ENCODE assay signal across 1 cellular context in the genomic region with DNA sequence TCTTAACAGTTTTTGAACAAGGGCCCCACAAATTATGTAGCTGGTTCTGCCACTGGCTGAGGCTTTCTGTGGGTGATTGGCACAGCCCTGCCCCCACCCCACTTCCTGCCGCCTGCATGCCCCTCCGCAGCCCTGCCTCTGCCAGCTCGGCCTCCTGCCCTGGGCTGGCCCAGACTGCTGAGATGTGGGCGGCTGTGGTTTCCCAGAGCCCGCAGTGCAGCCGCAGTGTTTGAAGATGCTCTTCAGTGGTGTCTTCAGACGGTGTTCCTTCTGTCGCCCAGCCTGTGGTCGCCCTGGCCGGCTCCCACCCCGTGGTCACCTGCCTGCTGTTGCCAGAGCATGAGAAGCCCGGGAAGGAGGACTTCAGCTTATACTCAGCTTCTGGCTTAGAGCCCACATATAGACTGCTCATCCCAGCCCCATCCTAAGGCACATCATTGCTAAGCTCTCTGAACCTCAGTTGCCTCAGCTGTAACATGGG.
TF ChIP-seq lines count a peak whose summit lies in the region.

No MANE protein-coding gene starts in this region.

TF ChIP-seq in K562, 482 proteins besides CTCF, POLR2A, EP300 and RAD21 (continued from another document and continues in another):
- TF ChIP-seq, protein P1, sequence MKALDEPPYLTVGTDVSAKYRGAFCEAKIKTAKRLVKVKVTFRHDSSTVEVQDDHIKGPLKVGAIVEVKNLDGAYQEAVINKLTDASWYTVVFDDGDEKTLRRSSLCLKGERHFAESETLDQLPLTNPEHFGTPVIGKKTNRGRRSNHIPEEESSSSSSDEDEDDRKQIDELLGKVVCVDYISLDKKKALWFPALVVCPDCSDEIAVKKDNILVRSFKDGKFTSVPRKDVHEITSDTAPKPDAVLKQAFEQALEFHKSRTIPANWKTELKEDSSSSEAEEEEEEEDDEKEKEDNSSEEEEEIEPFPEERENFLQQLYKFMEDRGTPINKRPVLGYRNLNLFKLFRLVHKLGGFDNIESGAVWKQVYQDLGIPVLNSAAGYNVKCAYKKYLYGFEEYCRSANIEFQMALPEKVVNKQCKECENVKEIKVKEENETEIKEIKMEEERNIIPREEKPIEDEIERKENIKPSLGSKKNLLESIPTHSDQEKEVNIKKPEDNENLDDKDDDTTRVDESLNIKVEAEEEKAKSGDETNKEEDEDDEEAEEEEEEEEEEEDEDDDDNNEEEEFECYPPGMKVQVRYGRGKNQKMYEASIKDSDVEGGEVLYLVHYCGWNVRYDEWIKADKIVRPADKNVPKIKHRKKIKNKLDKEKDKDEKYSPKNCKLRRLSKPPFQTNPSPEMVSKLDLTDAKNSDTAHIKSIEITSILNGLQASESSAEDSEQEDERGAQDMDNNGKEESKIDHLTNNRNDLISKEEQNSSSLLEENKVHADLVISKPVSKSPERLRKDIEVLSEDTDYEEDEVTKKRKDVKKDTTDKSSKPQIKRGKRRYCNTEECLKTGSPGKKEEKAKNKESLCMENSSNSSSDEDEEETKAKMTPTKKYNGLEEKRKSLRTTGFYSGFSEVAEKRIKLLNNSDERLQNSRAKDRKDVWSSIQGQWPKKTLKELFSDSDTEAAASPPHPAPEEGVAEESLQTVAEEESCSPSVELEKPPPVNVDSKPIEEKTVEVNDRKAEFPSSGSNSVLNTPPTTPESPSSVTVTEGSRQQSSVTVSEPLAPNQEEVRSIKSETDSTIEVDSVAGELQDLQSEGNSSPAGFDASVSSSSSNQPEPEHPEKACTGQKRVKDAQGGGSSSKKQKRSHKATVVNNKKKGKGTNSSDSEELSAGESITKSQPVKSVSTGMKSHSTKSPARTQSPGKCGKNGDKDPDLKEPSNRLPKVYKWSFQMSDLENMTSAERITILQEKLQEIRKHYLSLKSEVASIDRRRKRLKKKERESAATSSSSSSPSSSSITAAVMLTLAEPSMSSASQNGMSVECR (CRISPR knock-in tag; IDR thresholded peaks at IDR 0.05), result 0 out of 2 replicates have a peak, but pooled peaks have one; percentile 27
- TF ChIP-seq U2AF2 (optimal IDR thresholded peaks at IDR 0.05; ENCODE audit: low read depth, low read length) (no peak), ZC3H11A (IDR thresholded peaks at IDR 0.05; ENCODE audit: low read depth, low read length) (no peak), SIN3B (IDR thresholded peaks at IDR 0.05; ENCODE audit: low read depth) (no peak), NR3C1 (CRISPR knock-in tag; IDR thresholded peaks at IDR 0.05) (no peak), RFX1 (IDR thresholded peaks at IDR 0.05) (no peak), SMAD4 (CRISPR knock-in tag; conservative IDR thresholded peaks at IDR 0.05) (peak; percentile 59), ZNF583 (CRISPR knock-in tag; IDR thresholded peaks at IDR 0.05) (0 out of 2 replicates have a peak, but pooled peaks have one; percentile 31), MIER1 (IDR thresholded peaks at IDR 0.05; ENCODE audit: low read depth) (no peak), TSC22D4 (tag; IDR thresholded peaks at IDR 0.05) (no peak), SUPT5H (IDR thresholded peaks at IDR 0.05) (no peak), TBP (optimal IDR thresholded peaks at IDR 0.05; ENCODE audit: low read depth, low read length) (no peak), ZNF445 (CRISPR knock-in tag; IDR thresholded peaks at IDR 0.05; ENCODE audit: low read depth) (no peak), ZNF232 (CRISPR knock-in tag; IDR thresholded peaks at IDR 0.05) (no peak), ZNF589 (CRISPR knock-in tag; IDR thresholded peaks at IDR 0.05; ENCODE audit: low read depth) (peak; percentile 5; the same call in 1 of the 2 replicates), NONO (IDR thresholded peaks at IDR 0.05; ENCODE audit: low read depth in 2 of 2, low read length in 1 of 2) (no peak), ZNF316 (IDR thresholded peaks at IDR 0.05) (no peak), MECOM (CRISPR knock-in tag; IDR thresholded peaks at IDR 0.05) (no peak), ARID1B (IDR thresholded peaks at IDR 0.05) (no peak), TEAD4 (IDR thresholded peaks at IDR 0.05; ENCODE audit: low read length) (no peak), TEAD4 (CRISPR knock-in tag; IDR thresholded peaks at IDR 0.05; ENCODE audit: borderline replicate concordance) (peak; percentile 46; the same call in 1 of the 2 replicates), BRD4 (IDR thresholded peaks at IDR 0.05) (0 out of 2 replicates have a peak, but pooled peaks have one; percentile 37), ZNF143 (CRISPR knock-in tag; IDR thresholded peaks at IDR 0.05) (0 out of 2 replicates have a peak, but pooled peaks have one; percentile 31), MAFF (IDR thresholded peaks at IDR 0.05; ENCODE audit: low read length) (no peak), ELF4 (CRISPR knock-in tag; IDR thresholded peaks at IDR 0.05) (no peak), ERF (CRISPR knock-in tag; IDR thresholded peaks at IDR 0.05) (0 out of 2 replicates have a peak, but pooled peaks have one; percentile 55), ILF3 (IDR thresholded peaks at IDR 0.05; ENCODE audit: borderline replicate concordance) (no peak), ZBTB17 (CRISPR knock-in tag; IDR thresholded peaks at IDR 0.05) (0 out of 2 replicates have a peak, but pooled peaks have one; percentile 45), TAF9B (IDR thresholded peaks at IDR 0.05; ENCODE audit: partially characterized antibody) (no peak), ZFPM2 (CRISPR knock-in tag; IDR thresholded peaks at IDR 0.05) (no peak), DMBX1 (CRISPR knock-in tag; IDR thresholded peaks at IDR 0.05; ENCODE audit: borderline replicate concordance) (peak; percentile 79), CHCHD3 (CRISPR knock-in tag; IDR thresholded peaks at IDR 0.05) (no peak)
- TF ChIP-seq, protein P2, sequence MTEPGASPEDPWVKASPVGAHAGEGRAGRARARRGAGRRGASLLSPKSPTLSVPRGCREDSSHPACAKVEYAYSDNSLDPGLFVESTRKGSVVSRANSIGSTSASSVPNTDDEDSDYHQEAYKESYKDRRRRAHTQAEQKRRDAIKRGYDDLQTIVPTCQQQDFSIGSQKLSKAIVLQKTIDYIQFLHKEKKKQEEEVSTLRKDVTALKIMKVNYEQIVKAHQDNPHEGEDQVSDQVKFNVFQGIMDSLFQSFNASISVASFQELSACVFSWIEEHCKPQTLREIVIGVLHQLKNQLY (CRISPR knock-in tag; conservative IDR thresholded peaks at IDR 0.05), result no peak; a peak in 1 of 4 replicates
- TF ChIP-seq, protein P3, sequence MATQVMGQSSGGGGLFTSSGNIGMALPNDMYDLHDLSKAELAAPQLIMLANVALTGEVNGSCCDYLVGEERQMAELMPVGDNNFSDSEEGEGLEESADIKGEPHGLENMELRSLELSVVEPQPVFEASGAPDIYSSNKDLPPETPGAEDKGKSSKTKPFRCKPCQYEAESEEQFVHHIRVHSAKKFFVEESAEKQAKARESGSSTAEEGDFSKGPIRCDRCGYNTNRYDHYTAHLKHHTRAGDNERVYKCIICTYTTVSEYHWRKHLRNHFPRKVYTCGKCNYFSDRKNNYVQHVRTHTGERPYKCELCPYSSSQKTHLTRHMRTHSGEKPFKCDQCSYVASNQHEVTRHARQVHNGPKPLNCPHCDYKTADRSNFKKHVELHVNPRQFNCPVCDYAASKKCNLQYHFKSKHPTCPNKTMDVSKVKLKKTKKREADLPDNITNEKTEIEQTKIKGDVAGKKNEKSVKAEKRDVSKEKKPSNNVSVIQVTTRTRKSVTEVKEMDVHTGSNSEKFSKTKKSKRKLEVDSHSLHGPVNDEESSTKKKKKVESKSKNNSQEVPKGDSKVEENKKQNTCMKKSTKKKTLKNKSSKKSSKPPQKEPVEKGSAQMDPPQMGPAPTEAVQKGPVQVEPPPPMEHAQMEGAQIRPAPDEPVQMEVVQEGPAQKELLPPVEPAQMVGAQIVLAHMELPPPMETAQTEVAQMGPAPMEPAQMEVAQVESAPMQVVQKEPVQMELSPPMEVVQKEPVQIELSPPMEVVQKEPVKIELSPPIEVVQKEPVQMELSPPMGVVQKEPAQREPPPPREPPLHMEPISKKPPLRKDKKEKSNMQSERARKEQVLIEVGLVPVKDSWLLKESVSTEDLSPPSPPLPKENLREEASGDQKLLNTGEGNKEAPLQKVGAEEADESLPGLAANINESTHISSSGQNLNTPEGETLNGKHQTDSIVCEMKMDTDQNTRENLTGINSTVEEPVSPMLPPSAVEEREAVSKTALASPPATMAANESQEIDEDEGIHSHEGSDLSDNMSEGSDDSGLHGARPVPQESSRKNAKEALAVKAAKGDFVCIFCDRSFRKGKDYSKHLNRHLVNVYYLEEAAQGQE (CRISPR knock-in tag; IDR thresholded peaks at IDR 0.05; ENCODE audit: low read depth), result 0 out of 2 replicates have a peak, but pooled peaks have one; percentile 32
- TF ChIP-seq, protein P4, sequence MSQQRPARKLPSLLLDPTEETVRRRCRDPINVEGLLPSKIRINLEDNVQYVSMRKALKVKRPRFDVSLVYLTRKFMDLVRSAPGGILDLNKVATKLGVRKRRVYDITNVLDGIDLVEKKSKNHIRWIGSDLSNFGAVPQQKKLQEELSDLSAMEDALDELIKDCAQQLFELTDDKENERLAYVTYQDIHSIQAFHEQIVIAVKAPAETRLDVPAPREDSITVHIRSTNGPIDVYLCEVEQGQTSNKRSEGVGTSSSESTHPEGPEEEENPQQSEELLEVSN (IDR thresholded peaks at IDR 0.05; ENCODE audit: borderline replicate concordance in 1 of 2, extremely low read depth in 1 of 2, insufficient read depth in 1 of 2, insufficient read length in 1 of 2, low read depth in 1 of 2, low read length in 1 of 2, poor library complexity in 1 of 2, severe bottlenecking in 1 of 2), result no peak
- TF ChIP-seq, protein P5, sequence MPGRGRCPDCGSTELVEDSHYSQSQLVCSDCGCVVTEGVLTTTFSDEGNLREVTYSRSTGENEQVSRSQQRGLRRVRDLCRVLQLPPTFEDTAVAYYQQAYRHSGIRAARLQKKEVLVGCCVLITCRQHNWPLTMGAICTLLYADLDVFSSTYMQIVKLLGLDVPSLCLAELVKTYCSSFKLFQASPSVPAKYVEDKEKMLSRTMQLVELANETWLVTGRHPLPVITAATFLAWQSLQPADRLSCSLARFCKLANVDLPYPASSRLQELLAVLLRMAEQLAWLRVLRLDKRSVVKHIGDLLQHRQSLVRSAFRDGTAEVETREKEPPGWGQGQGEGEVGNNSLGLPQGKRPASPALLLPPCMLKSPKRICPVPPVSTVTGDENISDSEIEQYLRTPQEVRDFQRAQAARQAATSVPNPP (IDR thresholded peaks at IDR 0.05; ENCODE audit: borderline replicate concordance, insufficient read depth, insufficient read length), result no peak
- TF ChIP-seq, protein P6, sequence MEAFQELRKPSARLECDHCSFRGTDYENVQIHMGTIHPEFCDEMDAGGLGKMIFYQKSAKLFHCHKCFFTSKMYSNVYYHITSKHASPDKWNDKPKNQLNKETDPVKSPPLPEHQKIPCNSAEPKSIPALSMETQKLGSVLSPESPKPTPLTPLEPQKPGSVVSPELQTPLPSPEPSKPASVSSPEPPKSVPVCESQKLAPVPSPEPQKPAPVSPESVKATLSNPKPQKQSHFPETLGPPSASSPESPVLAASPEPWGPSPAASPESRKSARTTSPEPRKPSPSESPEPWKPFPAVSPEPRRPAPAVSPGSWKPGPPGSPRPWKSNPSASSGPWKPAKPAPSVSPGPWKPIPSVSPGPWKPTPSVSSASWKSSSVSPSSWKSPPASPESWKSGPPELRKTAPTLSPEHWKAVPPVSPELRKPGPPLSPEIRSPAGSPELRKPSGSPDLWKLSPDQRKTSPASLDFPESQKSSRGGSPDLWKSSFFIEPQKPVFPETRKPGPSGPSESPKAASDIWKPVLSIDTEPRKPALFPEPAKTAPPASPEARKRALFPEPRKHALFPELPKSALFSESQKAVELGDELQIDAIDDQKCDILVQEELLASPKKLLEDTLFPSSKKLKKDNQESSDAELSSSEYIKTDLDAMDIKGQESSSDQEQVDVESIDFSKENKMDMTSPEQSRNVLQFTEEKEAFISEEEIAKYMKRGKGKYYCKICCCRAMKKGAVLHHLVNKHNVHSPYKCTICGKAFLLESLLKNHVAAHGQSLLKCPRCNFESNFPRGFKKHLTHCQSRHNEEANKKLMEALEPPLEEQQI (IDR thresholded peaks at IDR 0.05), result no peak
- TF ChIP-seq, protein P7, sequence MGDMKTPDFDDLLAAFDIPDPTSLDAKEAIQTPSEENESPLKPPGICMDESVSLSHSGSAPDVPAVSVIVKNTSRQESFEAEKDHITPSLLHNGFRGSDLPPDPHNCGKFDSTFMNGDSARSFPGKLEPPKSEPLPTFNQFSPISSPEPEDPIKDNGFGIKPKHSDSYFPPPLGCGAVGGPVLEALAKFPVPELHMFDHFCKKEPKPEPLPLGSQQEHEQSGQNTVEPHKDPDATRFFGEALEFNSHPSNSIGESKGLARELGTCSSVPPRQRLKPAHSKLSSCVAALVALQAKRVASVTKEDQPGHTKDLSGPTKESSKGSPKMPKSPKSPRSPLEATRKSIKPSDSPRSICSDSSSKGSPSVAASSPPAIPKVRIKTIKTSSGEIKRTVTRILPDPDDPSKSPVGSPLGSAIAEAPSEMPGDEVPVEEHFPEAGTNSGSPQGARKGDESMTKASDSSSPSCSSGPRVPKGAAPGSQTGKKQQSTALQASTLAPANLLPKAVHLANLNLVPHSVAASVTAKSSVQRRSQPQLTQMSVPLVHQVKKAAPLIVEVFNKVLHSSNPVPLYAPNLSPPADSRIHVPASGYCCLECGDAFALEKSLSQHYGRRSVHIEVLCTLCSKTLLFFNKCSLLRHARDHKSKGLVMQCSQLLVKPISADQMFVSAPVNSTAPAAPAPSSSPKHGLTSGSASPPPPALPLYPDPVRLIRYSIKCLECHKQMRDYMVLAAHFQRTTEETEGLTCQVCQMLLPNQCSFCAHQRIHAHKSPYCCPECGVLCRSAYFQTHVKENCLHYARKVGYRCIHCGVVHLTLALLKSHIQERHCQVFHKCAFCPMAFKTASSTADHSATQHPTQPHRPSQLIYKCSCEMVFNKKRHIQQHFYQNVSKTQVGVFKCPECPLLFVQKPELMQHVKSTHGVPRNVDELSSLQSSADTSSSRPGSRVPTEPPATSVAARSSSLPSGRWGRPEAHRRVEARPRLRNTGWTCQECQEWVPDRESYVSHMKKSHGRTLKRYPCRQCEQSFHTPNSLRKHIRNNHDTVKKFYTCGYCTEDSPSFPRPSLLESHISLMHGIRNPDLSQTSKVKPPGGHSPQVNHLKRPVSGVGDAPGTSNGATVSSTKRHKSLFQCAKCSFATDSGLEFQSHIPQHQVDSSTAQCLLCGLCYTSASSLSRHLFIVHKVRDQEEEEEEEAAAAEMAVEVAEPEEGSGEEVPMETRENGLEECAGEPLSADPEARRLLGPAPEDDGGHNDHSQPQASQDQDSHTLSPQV (IDR thresholded peaks at IDR 0.05), result no peak
- TF ChIP-seq, protein P8, sequence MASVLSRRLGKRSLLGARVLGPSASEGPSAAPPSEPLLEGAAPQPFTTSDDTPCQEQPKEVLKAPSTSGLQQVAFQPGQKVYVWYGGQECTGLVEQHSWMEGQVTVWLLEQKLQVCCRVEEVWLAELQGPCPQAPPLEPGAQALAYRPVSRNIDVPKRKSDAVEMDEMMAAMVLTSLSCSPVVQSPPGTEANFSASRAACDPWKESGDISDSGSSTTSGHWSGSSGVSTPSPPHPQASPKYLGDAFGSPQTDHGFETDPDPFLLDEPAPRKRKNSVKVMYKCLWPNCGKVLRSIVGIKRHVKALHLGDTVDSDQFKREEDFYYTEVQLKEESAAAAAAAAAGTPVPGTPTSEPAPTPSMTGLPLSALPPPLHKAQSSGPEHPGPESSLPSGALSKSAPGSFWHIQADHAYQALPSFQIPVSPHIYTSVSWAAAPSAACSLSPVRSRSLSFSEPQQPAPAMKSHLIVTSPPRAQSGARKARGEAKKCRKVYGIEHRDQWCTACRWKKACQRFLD (CRISPR knock-in tag; IDR thresholded peaks at IDR 0.05), result 0 out of 2 replicates have a peak, but pooled peaks have one; percentile 17
- TF ChIP-seq, protein P9, sequence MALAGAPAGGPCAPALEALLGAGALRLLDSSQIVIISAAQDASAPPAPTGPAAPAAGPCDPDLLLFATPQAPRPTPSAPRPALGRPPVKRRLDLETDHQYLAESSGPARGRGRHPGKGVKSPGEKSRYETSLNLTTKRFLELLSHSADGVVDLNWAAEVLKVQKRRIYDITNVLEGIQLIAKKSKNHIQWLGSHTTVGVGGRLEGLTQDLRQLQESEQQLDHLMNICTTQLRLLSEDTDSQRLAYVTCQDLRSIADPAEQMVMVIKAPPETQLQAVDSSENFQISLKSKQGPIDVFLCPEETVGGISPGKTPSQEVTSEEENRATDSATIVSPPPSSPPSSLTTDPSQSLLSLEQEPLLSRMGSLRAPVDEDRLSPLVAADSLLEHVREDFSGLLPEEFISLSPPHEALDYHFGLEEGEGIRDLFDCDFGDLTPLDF (CRISPR knock-in tag; IDR thresholded peaks at IDR 0.05), result no peak
